ENCODE assay signal across 1 cellular context in the genomic region with DNA sequence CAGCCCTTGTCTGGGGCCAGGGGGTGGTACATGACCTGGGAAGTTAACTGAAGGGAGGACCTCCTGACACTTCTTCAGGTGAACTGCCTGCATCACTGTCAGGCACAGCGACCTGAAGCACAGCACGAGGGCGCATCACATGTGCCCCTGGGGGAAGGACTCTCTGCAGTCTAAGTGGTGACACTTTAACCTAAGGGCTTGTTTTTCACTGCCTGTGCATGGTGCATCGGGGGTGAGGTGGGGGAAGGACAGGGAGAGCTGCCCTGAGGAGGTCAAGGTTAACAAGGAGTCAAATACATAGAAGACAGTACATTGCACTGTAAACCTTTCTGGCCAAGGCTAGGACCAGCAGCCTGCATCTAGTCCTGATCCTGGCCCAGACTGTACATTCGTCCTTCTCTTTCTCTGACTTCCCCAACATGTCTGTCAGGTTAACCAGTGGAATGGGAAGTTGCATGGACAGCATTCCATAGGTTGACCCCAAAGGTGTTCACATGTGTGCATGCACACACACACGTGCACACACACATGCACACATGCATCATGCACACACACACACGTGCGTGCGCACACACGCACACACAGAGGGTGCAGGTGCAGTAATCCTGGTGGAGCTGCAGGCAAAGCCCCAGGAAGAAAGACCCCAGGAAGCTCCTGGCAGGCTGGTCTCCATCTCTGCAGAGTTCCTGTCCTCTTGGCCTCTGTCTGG.
TF ChIP-seq lines count a peak whose summit lies in the region.

No MANE protein-coding gene starts in this region.

TF ChIP-seq in HepG2, 621 proteins besides CTCF, POLR2A, EP300 and RAD21 (continued from another document):
- TF ChIP-seq, protein P1, sequence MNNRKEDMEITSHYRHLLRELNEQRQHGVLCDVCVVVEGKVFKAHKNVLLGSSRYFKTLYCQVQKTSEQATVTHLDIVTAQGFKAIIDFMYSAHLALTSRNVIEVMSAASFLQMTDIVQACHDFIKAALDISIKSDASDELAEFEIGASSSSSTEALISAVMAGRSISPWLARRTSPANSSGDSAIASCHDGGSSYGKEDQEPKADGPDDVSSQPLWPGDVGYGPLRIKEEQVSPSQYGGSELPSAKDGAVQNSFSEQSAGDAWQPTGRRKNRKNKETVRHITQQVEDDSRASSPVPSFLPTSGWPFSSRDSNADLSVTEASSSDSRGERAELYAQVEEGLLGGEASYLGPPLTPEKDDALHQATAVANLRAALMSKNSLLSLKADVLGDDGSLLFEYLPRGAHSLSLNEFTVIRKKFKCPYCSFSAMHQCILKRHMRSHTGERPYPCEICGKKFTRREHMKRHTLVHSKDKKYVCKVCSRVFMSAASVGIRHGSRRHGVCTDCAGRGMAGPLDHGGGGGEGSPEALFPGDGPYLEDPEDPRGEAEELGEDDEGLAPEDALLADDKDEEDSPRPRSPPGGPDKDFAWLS (CRISPR knock-in tag; IDR thresholded peaks at IDR 0.05; ENCODE audit: borderline replicate concordance) = no peak
- TF ChIP-seq NR3C1 (CRISPR knock-in tag; IDR thresholded peaks at IDR 0.05) (no peak), TEAD3 (CRISPR knock-in tag; optimal IDR thresholded peaks at IDR 0.05; ENCODE audit: borderline replicate concordance) (no peak), ZMYM4 (CRISPR knock-in tag; IDR thresholded peaks at IDR 0.05) (peak; percentile 46; the same call in 1 of the 2 replicates)
- TF ChIP-seq, protein P2, sequence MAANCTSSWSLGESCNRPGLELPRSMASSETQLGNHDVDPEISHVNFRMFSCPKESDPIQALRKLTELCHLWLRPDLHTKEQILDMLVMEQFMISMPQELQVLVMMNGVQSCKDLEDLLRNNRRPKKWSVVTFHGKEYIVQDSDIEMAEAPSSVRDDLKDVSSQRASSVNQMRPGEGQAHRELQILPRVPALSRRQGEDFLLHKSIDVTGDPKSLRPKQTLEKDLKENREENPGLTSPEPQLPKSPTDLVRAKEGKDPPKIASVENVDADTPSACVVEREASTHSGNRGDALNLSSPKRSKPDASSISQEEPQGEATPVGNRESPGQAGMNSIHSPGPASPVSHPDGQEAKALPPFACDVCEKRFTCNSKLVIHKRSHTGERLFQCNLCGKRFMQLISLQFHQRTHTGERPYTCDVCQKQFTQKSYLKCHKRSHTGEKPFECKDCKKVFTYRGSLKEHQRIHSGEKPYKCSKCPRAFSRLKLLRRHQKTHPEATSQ (CRISPR knock-in tag; IDR thresholded peaks at IDR 0.05; ENCODE audit: borderline replicate concordance) = no peak
TF ChIP-seq in HepG2: peak in this region for 33.
